ENCODE assay signal across 8 cellular contexts in the genomic region with DNA sequence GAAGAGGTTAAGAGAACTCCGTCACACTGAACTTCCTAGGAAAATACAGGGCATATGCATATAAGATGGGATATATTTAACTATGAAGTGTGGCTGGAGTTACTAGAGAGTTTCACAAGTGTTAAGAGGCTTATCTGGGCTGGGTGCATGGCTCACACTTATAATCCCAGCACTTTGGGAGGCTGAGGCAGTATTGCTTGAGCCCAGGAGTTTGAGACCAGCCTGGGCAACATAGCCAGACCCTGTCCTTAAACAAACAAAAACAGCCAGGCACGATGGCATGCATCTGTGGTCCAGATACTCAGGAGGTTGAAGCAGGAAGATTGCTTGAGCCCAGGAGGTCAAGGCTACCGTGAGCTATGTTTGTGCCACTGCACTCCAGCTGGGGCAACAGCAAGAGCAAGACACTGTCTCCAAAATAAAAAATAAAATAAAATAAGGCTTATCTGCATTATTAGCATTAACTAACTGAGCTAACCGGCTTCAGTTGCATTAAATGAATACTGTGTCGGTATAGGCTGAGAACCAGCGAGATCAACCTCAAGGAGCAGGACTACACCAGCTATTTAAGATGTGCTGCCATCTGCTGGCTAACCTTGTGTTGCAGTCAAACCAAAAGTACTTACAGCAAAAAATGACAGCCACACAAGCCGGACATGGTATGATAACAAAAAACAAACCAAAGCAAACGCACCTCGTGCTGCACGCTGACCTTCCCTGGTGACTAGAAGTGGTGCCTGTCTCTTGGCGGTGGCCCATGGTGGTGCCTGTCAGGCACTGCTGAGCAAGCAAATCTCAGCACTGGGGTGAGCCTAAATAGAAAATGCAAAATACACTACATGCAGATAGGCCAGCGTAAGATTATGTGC. TPM values are rescaled to one million over a fixed set of nuclear protein-coding genes. Genes with fewer than 3 reads are reported as not detected.
DNase-seq lines count a peak whose midpoint lies in the region; TF ChIP-seq lines count a peak whose summit lies in the region.

No MANE protein-coding gene starts in this region.

- H3K4me1 Mint-ChIP-seq in activated naive CD4-positive, alpha-beta T cell treated with anti-CD3 and anti-CD28 coated beads, Interleukin-2, amount 10 ng/mL, durations not matched to agents 7 days and 5 days: peaks cover 6% of the 10 kb centered on the region
- H3K4me1 Mint-ChIP-seq in type B pancreatic cell (ENCODE audit: unreplicated experiment): peaks cover 13% of the 10 kb centered on the region

- H3K27ac Mint-ChIP-seq in activated naive CD4-positive, alpha-beta T cell treated with anti-CD3 and anti-CD28 coated beads, Interleukin-2, amount 10 ng/mL, durations not matched to agents 7 days and 5 days: no peak overlapping the region
- no peak overlapping the region for H3K27ac Mint-ChIP-seq in type B pancreatic cell

- DNase-seq in NCI-H524 (lab: John Stamatoyannopoulos, UW) (peak; percentile 45 to 76), NCI-H524 treated with DMSO at 0.1 percent for 48 hours (lab: John Stamatoyannopoulos, UW) (no peak), MV-4-11 (lab: John Stamatoyannopoulos, UW) (peak; percentile 80), SK-N-DZ (ENCODE audit: low spot score) (peak; percentile 72), glomerular visceral epithelial cell (ENCODE audit: extremely low spot score) (peak; percentile 80), posterior vena cava (ENCODE audit: low spot score) (peak; percentile 86), type B pancreatic cell (ENCODE audit: extremely low spot score, unreplicated experiment) (no peak)
- DNase-seq in activated naive CD4-positive, alpha-beta T cell treated with anti-CD3 and anti-CD28 coated beads, Interleukin-2, amount 10 ng/mL, durations not matched to agents 7 days and 5 days: peak; percentile 86

- TF ChIP-seq CTCF in type B pancreatic cell (conservative IDR thresholded peaks at IDR 0.05): peak; percentile 90

- CTCF ChIA-PET in activated naive CD4-positive, alpha-beta T cell treated with anti-CD3 and anti-CD28 coated beads, Interleukin-2, amount 10 ng/mL, durations not matched to agents 7 days and 5 days (lab: Charles Lee): interaction anchor here (0.8 to 3.0 kb wide), 25 partner anchors 9 to 165 kb away, joined by 3 to 19 read pairs (median 5); a partner anchor contains a TSS

- intact Hi-C loops in posterior vena cava (cut with DNase I): loop anchor here (10.0 kb wide), 1 partner anchor 113 kb away; no protein-coding TSS in a partner anchor

- H3K27me3 Mint-ChIP-seq in activated naive CD4-positive, alpha-beta T cell treated with anti-CD3 and anti-CD28 coated beads, Interleukin-2, amount 10 ng/mL, durations not matched to agents 7 days and 5 days: no peaks in the 10 kb centered on the region
- H3K27me3 Mint-ChIP-seq in type B pancreatic cell: no peaks in the 10 kb centered on the region

- H3K9me3 Mint-ChIP-seq in activated naive CD4-positive, alpha-beta T cell treated with anti-CD3 and anti-CD28 coated beads, Interleukin-2, amount 10 ng/mL, durations not matched to agents 7 days and 5 days: no peaks in the 10 kb centered on the region
- H3K9me3 Mint-ChIP-seq in type B pancreatic cell: no peaks in the 10 kb centered on the region

- no peaks in the 10 kb centered on the region for H3K36me3 Mint-ChIP-seq in activated naive CD4-positive, alpha-beta T cell treated with anti-CD3 and anti-CD28 coated beads, Interleukin-2, amount 10 ng/mL, durations not matched to agents 7 days and 5 days
- H3K36me3 Mint-ChIP-seq in type B pancreatic cell: no peaks in the 10 kb centered on the region

- no peak overlapping the region for H3K4me3 Mint-ChIP-seq in activated naive CD4-positive, alpha-beta T cell treated with anti-CD3 and anti-CD28 coated beads, Interleukin-2, amount 10 ng/mL, durations not matched to agents 7 days and 5 days
- no peak overlapping the region for H3K4me3 Mint-ChIP-seq in type B pancreatic cell

RNA-seq across cellular contexts. Expression of a gene that starts 19.7 kb away (rescaled TPM):
- 13.3 and 17.0 TPM in 2 replicates for polyA plus RNA-seq in SK-N-DZ (2014; cell fraction: cytosol; rRNA removed)
- polyA plus RNA-seq in SK-N-DZ (2014; cell fraction: nucleus; rRNA removed): 3.8 and 4.5 TPM in 2 replicates
- total RNA-seq in posterior vena cava (10 to 100 TPM in 1 of 2 donors, 1 to 10 TPM in 1; 8.3 to 10.2 TPM), type B pancreatic cell (ENCODE audit: low replicate concordance) (16.5 and 21.4 TPM in 2 replicates)

RNA-seq across cellular contexts. Expression of a gene that starts 57.2 kb away (rescaled TPM):
- polyA plus RNA-seq in SK-N-DZ (2014; cell fraction: cytosol; rRNA removed): 2.6 and 7.5 TPM in 2 replicates
- 1.3 and 4.0 TPM in 2 replicates for polyA plus RNA-seq in SK-N-DZ (2014; cell fraction: nucleus; rRNA removed)
- total RNA-seq in posterior vena cava (1 to 10 TPM; 1.4 to 1.5 TPM), type B pancreatic cell (ENCODE audit: low replicate concordance) (3.3 and 5.8 TPM in 2 replicates)

Comparison
In these comparisons a context has a peak if more than half of its experiments do, and no peak if none do; other contexts are left out.
1. DNase-seq: peak in NCI-H524 (2 of 2), MV-4-11 (single experiment), SK-N-DZ (single experiment), activated naive CD4-positive, alpha-beta T cell treated with anti-CD3 and anti-CD28 coated beads, Interleukin-2, amount 10 ng/mL, durations not matched to agents 7 days and 5 days (single experiment), glomerular visceral epithelial cell (single experiment) and posterior vena cava (single experiment); none in NCI-H524 treated with DMSO at 0.1 percent for 48 hours (single experiment) and type B pancreatic cell (single experiment).